Comparison of ENCODE assay signal across 8 cellular contexts in the genomic region with DNA sequence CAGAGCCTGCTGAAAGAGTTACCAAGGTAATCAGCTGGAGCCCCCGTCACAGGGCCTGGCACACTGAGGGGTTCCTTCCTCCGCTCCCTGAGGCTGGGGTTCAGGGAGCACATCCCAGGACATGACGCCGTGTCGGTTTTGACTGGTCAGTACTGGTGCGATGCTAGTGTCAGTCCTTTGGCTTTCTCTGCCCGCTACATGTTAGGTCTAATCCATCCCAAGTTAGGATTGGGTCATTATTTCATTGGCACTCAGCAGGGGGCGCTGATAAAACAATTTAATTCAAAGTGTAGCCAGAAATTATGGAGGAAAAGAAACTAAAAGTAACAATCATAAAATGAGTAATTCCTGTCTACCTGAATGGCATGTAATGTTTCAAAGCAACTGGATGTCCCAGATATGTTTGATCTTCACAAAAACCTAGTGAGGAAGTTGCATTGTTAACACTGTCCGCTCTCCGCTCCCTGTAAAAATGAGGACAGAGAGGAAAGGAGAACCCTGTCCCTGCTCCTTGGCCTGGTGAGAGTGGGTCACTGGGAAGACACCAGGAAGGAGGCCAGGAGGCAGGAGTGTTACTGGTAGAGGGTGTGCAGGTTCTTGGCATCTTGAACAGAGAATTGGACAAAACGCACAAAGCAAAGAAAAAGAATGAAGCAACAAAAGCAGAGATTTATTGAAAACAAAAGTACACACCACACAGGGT.
DNase-seq lines count a peak whose midpoint lies in the region; ATAC-seq and FAIRE-seq lines count a peak whose summit lies in the region.

No MANE protein-coding gene starts in this region.

- peak overlapping the region; percentile 56 for H3K27ac Mint-ChIP-seq in stimulated activated memory B cell treated with anti-CD40 and anti-IgM and Interleukin-4, amounts not matched to agents 10 μg/mL and 1 μg/mL and 100 μg/mL, for 72 hours

- no peak for FAIRE-seq in urothelium cell line (lab: Jason Lieb, UNC)

- no peaks in the 10 kb centered on the region for H3K4me1 ChIP-seq in effector memory CD4-positive, alpha-beta T cell (ENCODE audit: control insufficient read depth, insufficient read depth, low read length, poor library complexity, severe bottlenecking)

- H3K27ac ChIP-seq in effector memory CD4-positive, alpha-beta T cell (ENCODE audit: insufficient read depth, low read length, poor library complexity, severe bottlenecking): no peak overlapping the region

- no peaks in the 10 kb centered on the region for H3K36me3 ChIP-seq in effector memory CD4-positive, alpha-beta T cell (ENCODE audit: control insufficient read depth, insufficient read depth, low read length)

- no peaks in the 10 kb centered on the region for H3K36me3 Mint-ChIP-seq in stimulated activated memory B cell treated with anti-CD40 and anti-IgM and Interleukin-4, amounts not matched to agents 10 μg/mL and 1 μg/mL and 100 μg/mL, for 72 hours

- no peaks in the 10 kb centered on the region for H3K27me3 ChIP-seq in effector memory CD4-positive, alpha-beta T cell (replicated peaks; ENCODE audit: control insufficient read depth, insufficient read depth, low read length, poor library complexity, severe bottlenecking)

- DNase-seq in ELR (ENCODE audit: low read depth): peak; percentile 66
- peak; percentile 25 for DNase-seq in NCI-H1694 (lab: John Stamatoyannopoulos, UW)
- peak; percentile 56 for DNase-seq in activated naive CD4-positive, alpha-beta T cell treated with anti-CD3 and anti-CD28 coated beads, Interleukin-2, amount 50 U/mL, for 16 hours
- DNase-seq in inferior parietal cortex (ENCODE audit: extremely low spot score): peak; percentile 58
- DNase-seq in urothelium cell line (ENCODE audit: low spot score): no peak
- no peak for DNase-seq in effector memory CD4-positive, alpha-beta T cell

- peaks cover 19% of the 10 kb centered on the region for H3K4me1 Mint-ChIP-seq in stimulated activated memory B cell treated with anti-CD40 and anti-IgM and Interleukin-4, amounts not matched to agents 10 μg/mL and 1 μg/mL and 100 μg/mL, for 72 hours

- H3K4me3 ChIP-seq in effector memory CD4-positive, alpha-beta T cell (ENCODE audit: insufficient read depth, low read depth, low read length, poor library complexity, severe bottlenecking): no peak overlapping the region

- H3K27me3 Mint-ChIP-seq in stimulated activated memory B cell treated with anti-CD40 and anti-IgM and Interleukin-4, amounts not matched to agents 10 μg/mL and 1 μg/mL and 100 μg/mL, for 72 hours: peaks cover 49% of the 10 kb centered on the region

- H3K4me3 Mint-ChIP-seq in stimulated activated memory B cell treated with anti-CD40 and anti-IgM and Interleukin-4, amounts not matched to agents 10 μg/mL and 1 μg/mL and 100 μg/mL, for 72 hours: no peak overlapping the region

- no peaks in the 10 kb centered on the region for H3K9me3 Mint-ChIP-seq in stimulated activated memory B cell treated with anti-CD40 and anti-IgM and Interleukin-4, amounts not matched to agents 10 μg/mL and 1 μg/mL and 100 μg/mL, for 72 hours

- H3K9me3 ChIP-seq in effector memory CD4-positive, alpha-beta T cell (ENCODE audit: control insufficient read depth, low read length): no peaks in the 10 kb centered on the region

- ATAC-seq in stimulated activated memory B cell treated with anti-CD40 and anti-IgM and Interleukin-4, amounts not matched to agents 10 μg/mL and 1 μg/mL and 100 μg/mL, for 72 hours: no peak
- ATAC-seq in HG02588 (IDR thresholded peaks at IDR 0.05; ENCODE audit: unreplicated experiment): no peak

Comparison
In these comparisons a context has a peak if more than half of its experiments do, and no peak if none do; other contexts are left out.
1. DNase-seq: peak in ELR (single experiment), NCI-H1694 (single experiment), activated naive CD4-positive, alpha-beta T cell treated with anti-CD3 and anti-CD28 coated beads, Interleukin-2, amount 50 U/mL, for 16 hours (single experiment) and inferior parietal cortex (single experiment); none in urothelium cell line (single experiment) and effector memory CD4-positive, alpha-beta T cell (0 of 3).